20 cellular contexts compared by ENCODE assay signal in the genomic region with DNA sequence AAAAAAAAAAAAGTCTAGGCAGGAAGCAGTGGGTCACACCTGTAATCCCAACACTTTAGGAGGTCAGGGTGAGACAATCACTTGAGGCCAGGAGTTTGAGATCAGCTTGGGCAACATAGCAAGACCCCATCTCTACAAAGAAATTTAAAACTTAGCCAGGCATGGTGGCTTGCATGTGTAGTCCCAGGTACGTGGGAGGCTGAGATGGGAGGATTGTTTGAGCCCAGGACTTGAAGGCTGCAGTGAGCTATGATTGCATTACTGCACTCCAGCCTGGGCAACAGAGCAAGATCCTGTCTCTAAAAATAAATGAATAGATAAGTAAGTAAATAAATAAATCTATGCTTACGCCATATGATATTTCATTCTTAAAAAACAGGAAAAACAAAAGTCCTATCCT.
"Had no signal": no experiment of that assay in that cellular context is flagged by ENCODE, and none has a peak within 500 bp of the region (broad histone marks: within the 10 kb centered on the region; RNA-seq: fewer than 3 reads in every experiment).

No MANE protein-coding gene starts in this region.

- H3K4me3 ChIP-seq: SJSA1, SK-N-MC had no signal

- H3K9me3 ChIP-seq: SJSA1 had no signal

- H3K4me1 ChIP-seq: SJSA1 had no signal

- H3K27ac ChIP-seq: SJSA1, SK-N-MC had no signal

- H3K27me3 ChIP-seq: SJSA1 had no signal

- DNase-seq: KBM-7, NCI-H1092, NCI-H1105 treated with DMSO at 0.1 percent for 48 hours, NCI-H1417 treated with DMSO at 0.1 percent for 48 hours, NCI-H146, NCI-H1694 treated with DMSO at 0.1 percent for 48 hours, NCI-H1930, NCI-H2081, NCI-H2107, NCI-H2227 treated with DMSO at 0.1 percent for 48 hours, NCI-H510A, NCI-H524 treated with DMSO at 0.1 percent for 48 hours, NCI-H69, NCI-H774, Right ventricle myocardium superior, RPMI8226, SIG-M5 had no signal

- FAIRE-seq: RCC 7860 had no signal
